ENCODE assay signal across 1 cellular context in the genomic region with DNA sequence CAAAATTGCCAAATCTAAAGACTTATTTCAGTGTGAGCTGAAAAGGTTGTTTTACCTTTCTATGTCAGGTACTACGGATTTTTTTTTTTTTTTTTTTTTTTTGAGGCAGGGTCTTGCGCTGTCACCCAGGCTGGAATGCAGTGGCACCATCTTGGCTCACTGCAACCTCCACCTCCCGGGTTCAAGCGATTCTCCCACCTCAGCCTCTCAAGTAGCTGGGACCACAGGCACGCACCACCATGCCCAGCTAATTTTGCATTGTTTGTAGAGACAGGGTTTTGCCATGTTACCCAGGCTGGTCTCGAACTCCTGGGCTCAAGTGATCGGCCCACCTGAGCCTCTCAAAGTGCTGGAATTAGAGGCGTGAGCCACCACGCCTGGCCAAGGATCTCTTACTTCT.
TF ChIP-seq lines count a peak whose summit lies in the region.

No MANE protein-coding gene starts in this region.

TF ChIP-seq in K562, 482 proteins besides CTCF, POLR2A, EP300 and RAD21:
- TF ChIP-seq TEAD1 (CRISPR knock-in tag; IDR thresholded peaks at IDR 0.05) (0 out of 4 replicates have a peak, but pooled peaks of 1 of the 2 experiments have one; percentile 38), RBFOX2 (IDR thresholded peaks at IDR 0.05; ENCODE audit: low read depth, low read length) (0 out of 2 replicates have a peak, but pooled peaks have one; percentile 5)
